13 cellular contexts compared by ENCODE assay signal in genomic region chr11:68827733-68828132, GRCh38. TPM values are rescaled to one million over a fixed set of nuclear protein-coding genes. Genes with fewer than 3 reads are reported as not detected.
A peak's percentile ranks its signal among the peaks of the same experiment; 100 is the strongest.
DNase-seq lines count a peak whose midpoint lies in the region; ATAC-seq and TF ChIP-seq lines count a peak whose summit lies in the region.
"Had no signal": no experiment of that assay in that cellular context is flagged by ENCODE, and none has a peak within 500 bp of the region (broad histone marks: within the 10 kb centered on the region; RNA-seq: fewer than 3 reads in every experiment).

No MANE protein-coding gene starts in this region.

- no peaks in the 10 kb centered on the region for H3K9me3 ChIP-seq in transverse colon
- H3K9me3 ChIP-seq: suprapubic skin had no signal

- H3K27me3 Mint-ChIP-seq in activated CD4-positive, alpha-beta T cell treated with anti-CD3 and anti-CD28 coated beads, Interleukin-2, amount 10 ng/mL, durations not matched to agents 7 days and 5 days, result no peaks in the 10 kb centered on the region
- H3K27me3 Mint-ChIP-seq in immature natural killer cell (ENCODE audit: low read depth in 3 of 3), result peaks cover 0 to 5% (median 2%) of the 10 kb centered on the region in 3 donors

- H3K4me3 ChIP-seq in transverse colon (no peak overlapping the region), H7 (ENCODE audit: insufficient read depth, low read depth, low read length) (no peak overlapping the region)
- H3K4me3 ChIP-seq: neural progenitor cell, SK-N-MC, suprapubic skin had no signal

- CTCF ChIA-PET in activated CD4-positive, alpha-beta T cell treated with anti-CD3 and anti-CD28 coated beads, Interleukin-2, amount 10 ng/mL, durations not matched to agents 7 days and 5 days (lab: Charles Lee), result interaction anchor here (1.2 to 1.9 kb wide), 2 partner anchors 8 to 17 kb away, joined by 3 to 6 read pairs; no protein-coding TSS in a partner anchor

- peak overlapping the region; percentile 25 to 99 (median 70) for H3K27ac ChIP-seq in transverse colon
- H3K27ac ChIP-seq: neural progenitor cell, SK-N-MC, suprapubic skin had no signal

- H3K4me1 ChIP-seq in transverse colon, result peaks cover 61 to 80% (median 71%) of the 10 kb centered on the region in 4 donors
- H3K4me1 ChIP-seq: neural progenitor cell had no signal

- no peak for ATAC-seq in HG03439 (IDR thresholded peaks at IDR 0.05; ENCODE audit: unreplicated experiment)

- no peak overlapping the region for H3K4me3 Mint-ChIP-seq in activated CD4-positive, alpha-beta T cell treated with anti-CD3 and anti-CD28 coated beads, Interleukin-2, amount 10 ng/mL, durations not matched to agents 7 days and 5 days
- peak overlapping the region in 2 of 5 donors; percentile 33 for H3K4me3 Mint-ChIP-seq in immature natural killer cell
- H3K4me3 Mint-ChIP-seq: neural progenitor cell had no signal

- in situ Hi-C loops in transverse colon (cut with MboI; ENCODE audit: low pct_ligation_motif_present in 1 of 4, low pct_unique_long_range_greater_than_20kb in 1 of 4, low sequenced_read_pairs in 3 of 4), result no loop called here
- in situ Hi-C loops in GM13977 (cut with MboI; ENCODE audit: low pct_unique_long_range_greater_than_20kb, low sequenced_read_pairs, unreplicated experiment), result no loop called here

- no peak for TF ChIP-seq EP300 in transverse colon (IDR thresholded peaks at IDR 0.05; ENCODE audit: low read depth)

- H3K36me3 ChIP-seq in transverse colon (no peaks in the 10 kb centered on the region), H7 (replicated peaks; ENCODE audit: control insufficient read depth, insufficient read depth, low read length) (no peaks in the 10 kb centered on the region; the same call in 1 of the 2 replicates)
- H3K36me3 ChIP-seq: neural progenitor cell, suprapubic skin had no signal

- intact Hi-C loops in transverse colon (cut with DNase I; ENCODE audit: low total_unique reads), result no loop called here

- 77% methylated on average over 8 of the region's 8 CpGs; no CpG with 5 or more reads in 1 of the 2 donors for WGBS in transverse colon (ENCODE audit: low coverage in 1 of 2), 2 donors

- no peak for TF ChIP-seq POLR2A in transverse colon (IDR thresholded peaks at IDR 0.05)

- H3K9me3 Mint-ChIP-seq in activated CD4-positive, alpha-beta T cell treated with anti-CD3 and anti-CD28 coated beads, Interleukin-2, amount 10 ng/mL, durations not matched to agents 7 days and 5 days, result no peaks in the 10 kb centered on the region
- H3K9me3 Mint-ChIP-seq in immature natural killer cell, result no peaks in the 10 kb centered on the region
- H3K9me3 Mint-ChIP-seq: neural progenitor cell had no signal

- peaks cover 41% of the 10 kb centered on the region for H3K4me1 Mint-ChIP-seq in activated CD4-positive, alpha-beta T cell treated with anti-CD3 and anti-CD28 coated beads, Interleukin-2, amount 10 ng/mL, durations not matched to agents 7 days and 5 days
- peaks cover 66 to 68% of the 10 kb centered on the region in 2 donors for H3K4me1 Mint-ChIP-seq in immature natural killer cell

- DNase-seq in activated CD4-positive, alpha-beta T cell treated with anti-CD3 and anti-CD28 coated beads, Interleukin-2, amount 10 ng/mL, durations not matched to agents 7 days and 5 days, result no peak
- no peak for DNase-seq in activated CD4-positive, alpha-beta T cell treated with anti-CD3 and anti-CD28 coated beads, Interleukin-2, amount 50 U/mL, for 1 hour
- DNase-seq in SKM-1 (lab: John Stamatoyannopoulos, UW; ENCODE audit: unreplicated experiment) (peak; percentile 41), immature natural killer cell (no peak), transverse colon (no peak), GM13977 (ENCODE audit: low spot score) (no peak), H7 (no peak)
- DNase-seq: amniotic stem cell, NCI-H1694 had no signal

- TF ChIP-seq CTCF in transverse colon (IDR thresholded peaks at IDR 0.05), result peak in 1 of 5 experiments; percentile 18
- no peak for TF ChIP-seq CTCF in GM13977 (IDR thresholded peaks at IDR 0.05; ENCODE audit: extremely low read depth, insufficient read depth, missing control alignments)

- POLR2A ChIA-PET in activated CD4-positive, alpha-beta T cell treated with anti-CD3 and anti-CD28 coated beads, Interleukin-2, amount 10 ng/mL, durations not matched to agents 7 days and 5 days (lab: Charles Lee), result no interaction called here

- H3K27ac Mint-ChIP-seq in activated CD4-positive, alpha-beta T cell treated with anti-CD3 and anti-CD28 coated beads, Interleukin-2, amount 10 ng/mL, durations not matched to agents 7 days and 5 days, result peak overlapping the region; percentile 22
- peak overlapping the region; percentile 19 to 63 (median 47) for H3K27ac Mint-ChIP-seq in immature natural killer cell
- H3K27ac Mint-ChIP-seq: neural progenitor cell had no signal

- H3K27me3 ChIP-seq in transverse colon (no peaks in the 10 kb centered on the region), H7 (ENCODE audit: control insufficient read depth, insufficient read depth, low read length) (no peaks in the 10 kb centered on the region)
- H3K27me3 ChIP-seq: neural progenitor cell, suprapubic skin had no signal

- H3K36me3 Mint-ChIP-seq in activated CD4-positive, alpha-beta T cell treated with anti-CD3 and anti-CD28 coated beads, Interleukin-2, amount 10 ng/mL, durations not matched to agents 7 days and 5 days (ENCODE audit: low read depth), result peaks cover 18% of the 10 kb centered on the region
- H3K36me3 Mint-ChIP-seq in immature natural killer cell, result peaks cover 0 to 9% (median 3%) of the 10 kb centered on the region in 3 donors
- H3K36me3 Mint-ChIP-seq: neural progenitor cell had no signal

RNA-seq across cellular contexts. Expression of gene CPT1A, which starts 14.0 kb away (rescaled TPM):
- 10 to 100 TPM; 66.3 to 69.9 TPM for total RNA-seq in activated CD4-positive, alpha-beta T cell treated with anti-CD3 and anti-CD28 coated beads, Interleukin-2, amount 10 ng/mL, durations not matched to agents 7 days and 5 days
- 10 to 100 TPM in 1 of 3 donors, 1 to 10 TPM in 2; 6.4 to 20.3 (median 8.0) TPM for polyA plus RNA-seq in immature natural killer cell
- total RNA-seq in transverse colon, result 100 to 1,000 TPM in 3 of 4 donors, 10 to 100 TPM in 1; 98.9 to 263 (median 177) TPM
- 50.0 and 59.0 TPM in 2 replicates for total RNA-seq in H7 (2014; rRNA removed; shearing (Covaris generic))
